Comparison of ENCODE assay signal across 29 cellular contexts in the genomic region with DNA sequence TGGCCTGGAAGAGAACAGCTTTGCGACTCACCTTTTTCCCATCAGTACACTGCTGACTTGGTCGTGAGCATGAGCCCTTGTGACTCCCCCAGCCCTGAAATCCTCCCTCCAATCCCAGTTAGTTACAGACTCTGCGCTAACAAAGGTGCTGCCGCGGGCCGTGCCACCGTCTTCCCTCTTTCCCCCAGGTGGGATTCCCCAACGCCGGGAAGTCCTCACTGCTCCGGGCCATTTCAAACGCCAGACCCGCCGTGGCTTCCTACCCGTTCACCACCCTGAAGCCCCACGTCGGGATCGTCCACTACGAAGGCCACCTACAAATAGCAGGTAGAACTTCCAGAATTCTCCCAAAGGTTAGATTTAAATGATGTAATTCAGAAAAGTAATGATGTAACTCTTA. TPM values are rescaled to one million over a fixed set of nuclear protein-coding genes. Genes with fewer than 3 reads are reported as not detected.
A peak's percentile ranks its signal among the peaks of the same experiment; 100 is the strongest.
DNase-seq lines count a peak whose midpoint lies in the region; ATAC-seq, FAIRE-seq and TF ChIP-seq lines count a peak whose summit lies in the region.
"Had no signal": no experiment of that assay in that cellular context is flagged by ENCODE, and none has a peak within 500 bp of the region (broad histone marks: within the 10 kb centered on the region; RNA-seq: fewer than 3 reads in every experiment).

No MANE protein-coding gene starts in this region.

- H3F3A ChIP-seq in SK-N-SH (replicated peaks; ENCODE audit: insufficient read depth): no peaks in the 10 kb centered on the region

- CTCF ChIA-PET in HepG2 (lab: Yijun Ruan, JAX; ENCODE audit: low intra/inter-chr PET ratio, low total read pairs): no interaction called here
- CTCF ChIA-PET in SK-N-SH (lab: Yijun Ruan, JAX): interaction anchor here (0.9 to 1.8 kb wide), 3 partner anchors 12 to 188 kb away, joined by 3 to 5 read pairs (median 3); no protein-coding TSS in a partner anchor

- TF ChIP-seq POLR2A in HepG2 (IDR thresholded peaks at IDR 0.05; ENCODE audit: insufficient read depth in 1 of 2, low read depth in 2 of 2, low read length in 2 of 2) (no peak), GM12892 (IDR thresholded peaks at IDR 0.05; ENCODE audit: low read depth, low read length) (no peak)

- no peak overlapping the region for H3K4me3 Mint-ChIP-seq in activated naive CD4-positive, alpha-beta T cell treated with anti-CD3 and anti-CD28 coated beads, Interleukin-2, amount 50 U/mL, for 24 hours
- H3K4me3 Mint-ChIP-seq in effector memory CD8-positive, alpha-beta T cell: no peak overlapping the region

- DNase-seq in activated naive CD4-positive, alpha-beta T cell treated with Interleukin-2 at 50 U/mL for 16 hours: no peak
- DNase-seq in effector memory CD8-positive, alpha-beta T cell: no peak
- DNase-seq in HepG2 (ENCODE audit: low spot score) (no peak), posterior vena cava (ENCODE audit: low spot score) (peak; percentile 69), inferior parietal cortex (ENCODE audit: extremely low spot score) (no peak), SK-N-SH (no peak), GM12892 (ENCODE audit: insufficient read length) (no peak)
- DNase-seq: ACHN; BE2C; Calu3; DMS79 treated with DMSO at 0.1 percent for 48 hours; GF-D8; KBM-7; MM.1S; NCI-H1048; NCI-H1417; NCI-H1694; NCI-H2029 treated with DMSO at 0.1 percent for 48 hours; NCI-H446 treated with DMSO at 0.1 percent for 48 hours; NCI-H526; NCI-H82; NK-92 treated with Interleukin-12 subunit alpha and Interleukin-12 subunit beta, amount 100 ng/mL, for 24 hours; PC-3; SHP77 had no signal

- no peak overlapping the region for H3K4me3 ChIP-seq in HepG2 (replicated peaks in 1 of 3; ENCODE audit: insufficient read depth in 1 of 3, low read depth in 2 of 3, low read length in 3 of 3)
- H3K4me3 ChIP-seq in SK-N-SH (ENCODE audit: low read depth in 2 of 2, low read length in 1 of 2): no peak overlapping the region

- no peak overlapping the region for H3K27ac ChIP-seq in HepG2 (ENCODE audit: extremely low read length, insufficient read depth, low read length)
- no peak overlapping the region for H3K27ac ChIP-seq in SK-N-SH (ENCODE audit: low read depth in 2 of 2, low read length in 1 of 2)
- H3K27ac ChIP-seq: 22Rv1 had no signal

- TF ChIP-seq CTCF in HepG2 (CRISPR knock-in tag; IDR thresholded peaks at IDR 0.05) (no peak), SK-N-SH (IDR thresholded peaks at IDR 0.05) (no peak)

- H3K36me3 ChIP-seq in HepG2 (replicated peaks in 1 of 2; ENCODE audit: control insufficient read depth in 1 of 2, insufficient read depth in 2 of 2, low read length in 2 of 2) (peaks cover 39 to 61% of the 10 kb centered on the region in 2 experiments), SK-N-SH (replicated peaks in 1 of 2; ENCODE audit: control insufficient read depth in 1 of 2, insufficient read depth in 2 of 2, low read length in 1 of 2) (peaks cover 22 to 57% of the 10 kb centered on the region in 2 experiments)

- H4K20me1 ChIP-seq in HepG2 (ENCODE audit: insufficient read depth, low read length) (no peaks in the 10 kb centered on the region), SK-N-SH (ENCODE audit: insufficient read depth) (no peaks in the 10 kb centered on the region)

- H2AFZ ChIP-seq in HepG2 (ENCODE audit: low read length): no peak overlapping the region
- no peak overlapping the region for H2AFZ ChIP-seq in SK-N-SH (ENCODE audit: low read depth)

- H3K4me2 ChIP-seq in HepG2 (ENCODE audit: low read depth, low read length) (no peak overlapping the region), SK-N-SH (no peak overlapping the region)

- H3K9ac ChIP-seq in HepG2 (ENCODE audit: insufficient read depth, low read depth, low read length): no peak overlapping the region
- no peak overlapping the region for H3K9ac ChIP-seq in SK-N-SH

- no peaks in the 10 kb centered on the region for H3K27me3 Mint-ChIP-seq in activated naive CD4-positive, alpha-beta T cell treated with anti-CD3 and anti-CD28 coated beads, Interleukin-2, amount 50 U/mL, for 24 hours
- H3K27me3 Mint-ChIP-seq in effector memory CD8-positive, alpha-beta T cell: no peaks in the 10 kb centered on the region

- no peaks in the 10 kb centered on the region for H3K9me2 ChIP-seq in SK-N-SH

- H3K4me1 Mint-ChIP-seq in activated naive CD4-positive, alpha-beta T cell treated with anti-CD3 and anti-CD28 coated beads, Interleukin-2, amount 50 U/mL, for 24 hours: no peaks in the 10 kb centered on the region
- peaks cover 0 to 6% of the 10 kb centered on the region in 2 donors for H3K4me1 Mint-ChIP-seq in effector memory CD8-positive, alpha-beta T cell (ENCODE audit: low read depth in 2 of 2)

- no peak for ATAC-seq in effector memory CD8-positive, alpha-beta T cell (replicated peaks)
- ATAC-seq in HepG2: no peak
- ATAC-seq: PC-3 had no signal

- H3K79me2 ChIP-seq in HepG2 (ENCODE audit: insufficient read depth, low read length) (peaks cover 2% of the 10 kb centered on the region), SK-N-SH (ENCODE audit: insufficient read depth) (no peaks in the 10 kb centered on the region)

- H3K27ac Mint-ChIP-seq in activated naive CD4-positive, alpha-beta T cell treated with anti-CD3 and anti-CD28 coated beads, Interleukin-2, amount 50 U/mL, for 24 hours: peak overlapping the region; percentile 62
- peak overlapping the region; percentile 22 to 55 for H3K27ac Mint-ChIP-seq in effector memory CD8-positive, alpha-beta T cell

- intact Hi-C loops in HepG2 (cut with micrococcal nuclease; ENCODE audit: unreplicated experiment): no loop called here
- intact Hi-C loops in posterior vena cava (cut with DNase I): no loop called here

- H3K27me3 ChIP-seq in HepG2 (ENCODE audit: control insufficient read depth in 1 of 2, insufficient read depth in 2 of 2, low read length in 2 of 2) (no peaks in the 10 kb centered on the region), SK-N-SH (ENCODE audit: insufficient read depth) (no peaks in the 10 kb centered on the region)
- H3K27me3 ChIP-seq: BE2C had no signal

- no TSS peak for BruUV-seq in HepG2 (replicated peaks; lab: Mats Ljungman, UMichigan)

- H3K4me1 ChIP-seq in HepG2 (ENCODE audit: insufficient read depth, low read length) (no peaks in the 10 kb centered on the region), SK-N-SH (ENCODE audit: control insufficient read depth in 1 of 2, insufficient read depth in 2 of 2, low read depth in 1 of 2, low read length in 1 of 2) (no peaks in the 10 kb centered on the region; a peak in 1 of 4 replicates)

- peaks cover 11% of the 10 kb centered on the region for H3K36me3 Mint-ChIP-seq in activated naive CD4-positive, alpha-beta T cell treated with anti-CD3 and anti-CD28 coated beads, Interleukin-2, amount 50 U/mL, for 24 hours
- peaks cover 57% of the 10 kb centered on the region for H3K36me3 Mint-ChIP-seq in effector memory CD8-positive, alpha-beta T cell (ENCODE audit: insufficient read depth)

- H3K9me3 ChIP-seq in HepG2 (ENCODE audit: low read length) (no peaks in the 10 kb centered on the region), SK-N-SH (no peaks in the 10 kb centered on the region)
- H3K9me3 ChIP-seq: BE2C had no signal

- TF ChIP-seq RAD21 in HepG2 (CRISPR knock-in tag; IDR thresholded peaks at IDR 0.05): no peak
- TF ChIP-seq RAD21 in SK-N-SH (IDR thresholded peaks at IDR 0.05; ENCODE audit: low read length): no peak

- in situ Hi-C loops in HepG2 (cut with HindIII; ENCODE audit: extremely low pct_ligation_motif_present, low pct_unique_long_range_greater_than_20kb): no loop called here

- POLR2A ChIA-PET in HepG2 (lab: Yijun Ruan, JAX) (no interaction called here), SK-N-SH (lab: Yijun Ruan, JAX) (no interaction called here)

- no peaks in the 10 kb centered on the region for H3K9me3 Mint-ChIP-seq in activated naive CD4-positive, alpha-beta T cell treated with anti-CD3 and anti-CD28 coated beads, Interleukin-2, amount 50 U/mL, for 24 hours
- no peaks in the 10 kb centered on the region for H3K9me3 Mint-ChIP-seq in effector memory CD8-positive, alpha-beta T cell

- FAIRE-seq in HepG2 (lab: Jason Lieb, UNC): no peak
- no peak for FAIRE-seq in GM12892 (lab: Jason Lieb, UNC)
- FAIRE-seq: GM12891 had no signal

- 99% methylated on average over 18 of the region's 18 CpGs for WGBS in HepG2 (ENCODE audit: low lambda C conversion rate)
- over 99% methylated on average over 11 of the region's 18 CpGs for WGBS in SK-N-SH (ENCODE audit: low lambda C conversion rate)

- TF ChIP-seq EP300 in HepG2 (IDR thresholded peaks at IDR 0.05; ENCODE audit: low read depth in 2 of 2, low read length in 2 of 2) (no peak), HepG2 (CRISPR knock-in tag; IDR thresholded peaks at IDR 0.05; ENCODE audit: borderline replicate concordance) (no peak), SK-N-SH (IDR thresholded peaks at IDR 0.05; ENCODE audit: borderline replicate concordance in 1 of 2, low read depth in 1 of 2, low read length in 1 of 2) (no peak)

RNA-seq across cellular contexts. Expression of a gene that starts 16.1 kb away (rescaled TPM):
- total RNA-seq in HepG2 (2016; rRNA removed; fragmentation: Illumina TruSeq; extraction: Trizol) (31.3 and 37.8 TPM in 2 replicates), posterior vena cava (10 to 100 TPM; 19.8 to 23.8 TPM)
- total RNA-seq in HepG2 (2016; cell fraction: cytosol; rRNA removed; fragmentation: Illumina TruSeq; extraction: Trizol; ENCODE audit: low read depth): 14.9 and 15.3 TPM in 2 replicates
- total RNA-seq in HepG2 (2016; cell fraction: insoluble cytoplasmic fraction; rRNA removed; fragmentation: Illumina TruSeq; extraction: Trizol): 30.0 and 35.2 TPM in 2 replicates
- total RNA-seq in HepG2 (2016; cell fraction: membrane; rRNA removed; fragmentation: Illumina TruSeq; extraction: Trizol): 20.4 and 23.8 TPM in 2 replicates
- 23.8 and 28.4 TPM in 2 replicates for total RNA-seq in HepG2 (2016; cell fraction: nucleus; rRNA removed; fragmentation: Illumina TruSeq; extraction: Trizol)
- polyA plus RNA-seq in HepG2 (2011; rRNA removed) (20.4 and 22.5 TPM in 2 replicates), SK-N-SH (2012; rRNA removed) (36.6 and 42.9 TPM in 2 replicates)
- polyA plus RNA-seq in HepG2 (2011; cell fraction: cytosol; rRNA removed): 19.5 and 23.4 TPM in 2 replicates
- polyA plus RNA-seq in HepG2 (2011; cell fraction: nucleus; rRNA removed): 31.1 and 31.2 TPM in 2 replicates
- 21.4 and 26.9 TPM in 2 replicates for polyA plus RNA-seq in HepG2 (2012)
- 13.5 and 13.6 TPM in 2 replicates for polyA plus RNA-seq in HepG2 (2016; cell fraction: cytosol; fragmentation: Illumina TruSeq; extraction: Trizol; ENCODE audit: low read depth)
- polyA plus RNA-seq in HepG2 (2016; cell fraction: insoluble cytoplasmic fraction; fragmentation: Illumina TruSeq; extraction: Trizol; ENCODE audit: low read depth): 33.7 and 36.3 TPM in 2 replicates
- 18.0 and 19.8 TPM in 2 replicates for polyA plus RNA-seq in HepG2 (2016; cell fraction: membrane; fragmentation: Illumina TruSeq; extraction: Trizol; ENCODE audit: low read depth)
- polyA plus RNA-seq in HepG2 (2016; cell fraction: nucleus; fragmentation: Illumina TruSeq; extraction: Trizol; ENCODE audit: insufficient read depth, low read depth): 87.6 and 92.7 TPM in 2 replicates
- polyA minus RNA-seq in HepG2 (2011; rRNA and poly(A)+ RNA removed; ENCODE audit: low replicate concordance): 27.2 and 36.2 TPM in 2 replicates
- polyA minus RNA-seq in HepG2 (2011; cell fraction: cytosol; rRNA and poly(A)+ RNA removed): 13.0 and 15.4 TPM in 2 replicates
- 16.7 and 20.9 TPM in 2 replicates for polyA minus RNA-seq in HepG2 (2011; cell fraction: nucleus; rRNA and poly(A)+ RNA removed)
- 25.8 and 27.8 TPM in 2 replicates for polyA plus RNA-seq in SK-N-SH (2012; cell fraction: cytosol; rRNA removed)
- polyA plus RNA-seq in SK-N-SH (2012; cell fraction: nucleus; rRNA removed): 66.8 and 75.1 TPM in 2 replicates
- polyA plus RNA-seq in GM12892 (2012; ENCODE audit: missing spikeins): 18.0 TPM

RNA-seq across cellular contexts. Expression of a gene that starts 21.1 kb away (rescaled TPM):
- total RNA-seq in HepG2 (2016; rRNA removed; fragmentation: Illumina TruSeq; extraction: Trizol) (0.10 and 0.18 TPM in 2 replicates), posterior vena cava (not detected)
- 0.10 TPM in 1 of 2 replicates, not detected in the other for total RNA-seq in HepG2 (2016; cell fraction: cytosol; rRNA removed; fragmentation: Illumina TruSeq; extraction: Trizol; ENCODE audit: low read depth)
- total RNA-seq in HepG2 (2016; cell fraction: insoluble cytoplasmic fraction; rRNA removed; fragmentation: Illumina TruSeq; extraction: Trizol): 0.06 TPM in 1 of 2 replicates, not detected in the other
- total RNA-seq in HepG2 (2016; cell fraction: membrane; rRNA removed; fragmentation: Illumina TruSeq; extraction: Trizol): 0.12 and 0.14 TPM in 2 replicates
- not detected in 2 replicates for total RNA-seq in HepG2 (2016; cell fraction: nucleus; rRNA removed; fragmentation: Illumina TruSeq; extraction: Trizol)
- polyA plus RNA-seq in HepG2 (2011; rRNA removed) (not detected in 2 replicates), SK-N-SH (2012; rRNA removed) (0.02 TPM in 2 replicates)
- not detected in 2 replicates for polyA plus RNA-seq in HepG2 (2011; cell fraction: cytosol; rRNA removed)
- not detected in 2 replicates for polyA plus RNA-seq in HepG2 (2011; cell fraction: nucleus; rRNA removed)
- polyA plus RNA-seq in HepG2 (2012): 0.08 TPM in 1 of 2 replicates, not detected in the other
- polyA plus RNA-seq in HepG2 (2016; cell fraction: cytosol; fragmentation: Illumina TruSeq; extraction: Trizol; ENCODE audit: low read depth): 0.08 TPM in 1 of 2 replicates, not detected in the other
- 0.34 TPM in 1 of 2 replicates, not detected in the other for polyA plus RNA-seq in HepG2 (2016; cell fraction: insoluble cytoplasmic fraction; fragmentation: Illumina TruSeq; extraction: Trizol; ENCODE audit: low read depth)
- polyA plus RNA-seq in HepG2 (2016; cell fraction: membrane; fragmentation: Illumina TruSeq; extraction: Trizol; ENCODE audit: low read depth): 0.17 TPM in 2 replicates
- polyA plus RNA-seq in HepG2 (2016; cell fraction: nucleus; fragmentation: Illumina TruSeq; extraction: Trizol; ENCODE audit: insufficient read depth, low read depth): not detected in 2 replicates
- not detected in 2 replicates for polyA minus RNA-seq in HepG2 (2011; rRNA and poly(A)+ RNA removed; ENCODE audit: low replicate concordance)
- not detected in 2 replicates for polyA minus RNA-seq in HepG2 (2011; cell fraction: cytosol; rRNA and poly(A)+ RNA removed)
- not detected in 2 replicates for polyA minus RNA-seq in HepG2 (2011; cell fraction: nucleus; rRNA and poly(A)+ RNA removed)
- polyA plus RNA-seq in SK-N-SH (2012; cell fraction: cytosol; rRNA removed): 0.03 and 0.04 TPM in 2 replicates
- 0.07 and 0.18 TPM in 2 replicates for polyA plus RNA-seq in SK-N-SH (2012; cell fraction: nucleus; rRNA removed)
- polyA plus RNA-seq in GM12892 (2012; ENCODE audit: missing spikeins): not detected
- total RNA-seq: Calu3, H4, PC-3, SK-MEL-5 had no signal

RNA-seq across cellular contexts. Expression of a gene that starts 39.4 kb away (rescaled TPM):
- total RNA-seq in HepG2 (2016; rRNA removed; fragmentation: Illumina TruSeq; extraction: Trizol): 37.4 and 41.5 TPM in 2 replicates
- 19.3 and 19.7 TPM in 2 replicates for total RNA-seq in HepG2 (2016; cell fraction: cytosol; rRNA removed; fragmentation: Illumina TruSeq; extraction: Trizol; ENCODE audit: low read depth)
- total RNA-seq in HepG2 (2016; cell fraction: insoluble cytoplasmic fraction; rRNA removed; fragmentation: Illumina TruSeq; extraction: Trizol): 37.3 and 39.8 TPM in 2 replicates
- total RNA-seq in HepG2 (2016; cell fraction: membrane; rRNA removed; fragmentation: Illumina TruSeq; extraction: Trizol): 18.5 and 19.9 TPM in 2 replicates
- total RNA-seq in HepG2 (2016; cell fraction: nucleus; rRNA removed; fragmentation: Illumina TruSeq; extraction: Trizol): 31.6 and 31.7 TPM in 2 replicates
- 18.5 and 20.5 TPM in 2 replicates for polyA plus RNA-seq in HepG2 (2011; rRNA removed)
- 11.8 and 12.2 TPM in 2 replicates for polyA plus RNA-seq in HepG2 (2011; cell fraction: cytosol; rRNA removed)
- polyA plus RNA-seq in HepG2 (2011; cell fraction: nucleus; rRNA removed): 64.3 and 72.2 TPM in 2 replicates
- polyA plus RNA-seq in HepG2 (2012): 29.8 and 30.8 TPM in 2 replicates
- 3.5 and 4.8 TPM in 2 replicates for polyA plus RNA-seq in HepG2 (2016; cell fraction: cytosol; fragmentation: Illumina TruSeq; extraction: Trizol; ENCODE audit: low read depth)
- 31.7 and 35.2 TPM in 2 replicates for polyA plus RNA-seq in HepG2 (2016; cell fraction: insoluble cytoplasmic fraction; fragmentation: Illumina TruSeq; extraction: Trizol; ENCODE audit: low read depth)
- polyA plus RNA-seq in HepG2 (2016; cell fraction: membrane; fragmentation: Illumina TruSeq; extraction: Trizol; ENCODE audit: low read depth): 9.5 and 9.7 TPM in 2 replicates
- polyA plus RNA-seq in HepG2 (2016; cell fraction: nucleus; fragmentation: Illumina TruSeq; extraction: Trizol; ENCODE audit: insufficient read depth, low read depth): 69.1 and 71.6 TPM in 2 replicates
- 28.3 and 39.1 TPM in 2 replicates for polyA minus RNA-seq in HepG2 (2011; rRNA and poly(A)+ RNA removed; ENCODE audit: low replicate concordance)
- polyA minus RNA-seq in HepG2 (2011; cell fraction: cytosol; rRNA and poly(A)+ RNA removed): 11.3 and 14.2 TPM in 2 replicates
- polyA minus RNA-seq in HepG2 (2011; cell fraction: nucleus; rRNA and poly(A)+ RNA removed): 62.2 and 69.3 TPM in 2 replicates
- 10 to 100 TPM; 31.8 to 34.7 TPM for total RNA-seq in posterior vena cava
- 17.7 and 18.7 TPM in 2 replicates for polyA plus RNA-seq in SK-N-SH (2012; rRNA removed)
- 10.6 and 13.0 TPM in 2 replicates for polyA plus RNA-seq in SK-N-SH (2012; cell fraction: cytosol; rRNA removed)
- 38.0 and 48.3 TPM in 2 replicates for polyA plus RNA-seq in SK-N-SH (2012; cell fraction: nucleus; rRNA removed)
- 15.3 TPM for polyA plus RNA-seq in GM12892 (2012; ENCODE audit: missing spikeins)

RNA-seq across cellular contexts. Expression of a gene that starts 55.4 kb away (rescaled TPM):
- total RNA-seq in HepG2 (2016; rRNA removed; fragmentation: Illumina TruSeq; extraction: Trizol) (15.3 and 17.8 TPM in 2 replicates), posterior vena cava (10 to 100 TPM in 1 of 2 donors, 1 to 10 TPM in 1; 9.7 to 10.3 TPM)
- total RNA-seq in HepG2 (2016; cell fraction: cytosol; rRNA removed; fragmentation: Illumina TruSeq; extraction: Trizol; ENCODE audit: low read depth): 8.6 and 10.0 TPM in 2 replicates
- 14.3 and 17.3 TPM in 2 replicates for total RNA-seq in HepG2 (2016; cell fraction: insoluble cytoplasmic fraction; rRNA removed; fragmentation: Illumina TruSeq; extraction: Trizol)
- total RNA-seq in HepG2 (2016; cell fraction: membrane; rRNA removed; fragmentation: Illumina TruSeq; extraction: Trizol): 13.2 and 13.6 TPM in 2 replicates
- total RNA-seq in HepG2 (2016; cell fraction: nucleus; rRNA removed; fragmentation: Illumina TruSeq; extraction: Trizol): 21.3 and 26.0 TPM in 2 replicates
- polyA plus RNA-seq in HepG2 (2011; rRNA removed) (27.6 and 32.0 TPM in 2 replicates), SK-N-SH (2012; rRNA removed) (10.7 and 13.1 TPM in 2 replicates)
- 13.9 and 24.3 TPM in 2 replicates for polyA plus RNA-seq in HepG2 (2011; cell fraction: cytosol; rRNA removed)
- 94.6 and 141 TPM in 2 replicates for polyA plus RNA-seq in HepG2 (2011; cell fraction: nucleus; rRNA removed)
- polyA plus RNA-seq in HepG2 (2012): 16.9 and 17.6 TPM in 2 replicates
- 2.6 and 2.8 TPM in 2 replicates for polyA plus RNA-seq in HepG2 (2016; cell fraction: cytosol; fragmentation: Illumina TruSeq; extraction: Trizol; ENCODE audit: low read depth)
- polyA plus RNA-seq in HepG2 (2016; cell fraction: insoluble cytoplasmic fraction; fragmentation: Illumina TruSeq; extraction: Trizol; ENCODE audit: low read depth): 12.8 and 13.4 TPM in 2 replicates
- 5.4 and 6.3 TPM in 2 replicates for polyA plus RNA-seq in HepG2 (2016; cell fraction: membrane; fragmentation: Illumina TruSeq; extraction: Trizol; ENCODE audit: low read depth)
- 60.6 and 69.1 TPM in 2 replicates for polyA plus RNA-seq in HepG2 (2016; cell fraction: nucleus; fragmentation: Illumina TruSeq; extraction: Trizol; ENCODE audit: insufficient read depth, low read depth)
- 32.8 and 53.5 TPM in 2 replicates for polyA minus RNA-seq in HepG2 (2011; rRNA and poly(A)+ RNA removed; ENCODE audit: low replicate concordance)
- polyA minus RNA-seq in HepG2 (2011; cell fraction: cytosol; rRNA and poly(A)+ RNA removed): 14.5 and 16.4 TPM in 2 replicates
- polyA minus RNA-seq in HepG2 (2011; cell fraction: nucleus; rRNA and poly(A)+ RNA removed): 30.1 and 33.4 TPM in 2 replicates
- polyA plus RNA-seq in SK-N-SH (2012; cell fraction: cytosol; rRNA removed): 6.1 and 7.6 TPM in 2 replicates
- polyA plus RNA-seq in SK-N-SH (2012; cell fraction: nucleus; rRNA removed): 38.4 and 51.9 TPM in 2 replicates
- polyA plus RNA-seq in GM12892 (2012; ENCODE audit: missing spikeins): 8.2 TPM

RNA-seq across cellular contexts. Expression of a gene that starts 55.7 kb away (rescaled TPM):
- 531 and 639 TPM in 2 replicates for total RNA-seq in HepG2 (2016; rRNA removed; fragmentation: Illumina TruSeq; extraction: Trizol)
- 280 and 300 TPM in 2 replicates for total RNA-seq in HepG2 (2016; cell fraction: cytosol; rRNA removed; fragmentation: Illumina TruSeq; extraction: Trizol; ENCODE audit: low read depth)
- total RNA-seq in HepG2 (2016; cell fraction: insoluble cytoplasmic fraction; rRNA removed; fragmentation: Illumina TruSeq; extraction: Trizol): 555 and 661 TPM in 2 replicates
- total RNA-seq in HepG2 (2016; cell fraction: membrane; rRNA removed; fragmentation: Illumina TruSeq; extraction: Trizol): 259 and 300 TPM in 2 replicates
- total RNA-seq in HepG2 (2016; cell fraction: nucleus; rRNA removed; fragmentation: Illumina TruSeq; extraction: Trizol): 259 and 270 TPM in 2 replicates
- 571 and 631 TPM in 2 replicates for polyA plus RNA-seq in HepG2 (2011; rRNA removed)
- polyA plus RNA-seq in HepG2 (2011; cell fraction: cytosol; rRNA removed): 539 and 602 TPM in 2 replicates
- 375 and 401 TPM in 2 replicates for polyA plus RNA-seq in HepG2 (2011; cell fraction: nucleus; rRNA removed)
- 283 and 330 TPM in 2 replicates for polyA plus RNA-seq in HepG2 (2012)
- polyA plus RNA-seq in HepG2 (2016; cell fraction: cytosol; fragmentation: Illumina TruSeq; extraction: Trizol; ENCODE audit: low read depth): 290 and 328 TPM in 2 replicates
- 656 and 720 TPM in 2 replicates for polyA plus RNA-seq in HepG2 (2016; cell fraction: insoluble cytoplasmic fraction; fragmentation: Illumina TruSeq; extraction: Trizol; ENCODE audit: low read depth)
- 233 and 270 TPM in 2 replicates for polyA plus RNA-seq in HepG2 (2016; cell fraction: membrane; fragmentation: Illumina TruSeq; extraction: Trizol; ENCODE audit: low read depth)
- polyA plus RNA-seq in HepG2 (2016; cell fraction: nucleus; fragmentation: Illumina TruSeq; extraction: Trizol; ENCODE audit: insufficient read depth, low read depth): 418 and 431 TPM in 2 replicates
- polyA minus RNA-seq in HepG2 (2011; rRNA and poly(A)+ RNA removed; ENCODE audit: low replicate concordance): 380 and 541 TPM in 2 replicates
- polyA minus RNA-seq in HepG2 (2011; cell fraction: cytosol; rRNA and poly(A)+ RNA removed): 93.0 and 111 TPM in 2 replicates
- polyA minus RNA-seq in HepG2 (2011; cell fraction: nucleus; rRNA and poly(A)+ RNA removed): 111 and 120 TPM in 2 replicates
- total RNA-seq in posterior vena cava: 100 to 1,000 TPM; 179 to 194 TPM
- 687 and 801 TPM in 2 replicates for polyA plus RNA-seq in SK-N-SH (2012; rRNA removed)
- polyA plus RNA-seq in SK-N-SH (2012; cell fraction: cytosol; rRNA removed): 613 and 674 TPM in 2 replicates
- polyA plus RNA-seq in SK-N-SH (2012; cell fraction: nucleus; rRNA removed): 549 and 666 TPM in 2 replicates
- polyA plus RNA-seq in GM12892 (2012; ENCODE audit: missing spikeins): 261 TPM
